ENCODE assay signal across 22 cellular contexts in genomic region chr4:99457270-99457669, GRCh38. TPM values are rescaled to one million over a fixed set of nuclear protein-coding genes. Genes with fewer than 3 reads are reported as not detected.
DNase-seq lines count a peak whose midpoint lies in the region; ATAC-seq, FAIRE-seq and TF ChIP-seq lines count a peak whose summit lies in the region.
"Had no signal": no experiment of that assay in that cellular context is flagged by ENCODE, and none has a peak within 500 bp of the region (broad histone marks: within the 10 kb centered on the region; RNA-seq: fewer than 3 reads in every experiment).

No MANE protein-coding gene starts in this region.

- intact Hi-C loops in HepG2 (cut with micrococcal nuclease; ENCODE audit: unreplicated experiment) (no loop called here), right lobe of liver (cut with DNase I) (no loop called here), GM12878 (cut with micrococcal nuclease; ENCODE audit: unreplicated experiment) (no loop called here), gastrocnemius medialis (cut with DNase I; ENCODE audit: low total_unique reads) (no loop called here)

- POLR2A ChIA-PET in HepG2 (lab: Yijun Ruan, JAX): no interaction called here
- POLR2A ChIA-PET in GM12878 (lab: Charles Lee): no interaction called here

- H3K9me3 ChIP-seq in HepG2 (ENCODE audit: low read length) (peaks cover 10% of the 10 kb centered on the region), right lobe of liver (peaks cover 0 to 6% (median 0%) of the 10 kb centered on the region in 4 donors), GM12878 (replicated peaks; ENCODE audit: control insufficient read depth, insufficient read depth, low read length) (peaks cover 1% of the 10 kb centered on the region; the same call in 2 of the 3 replicates), gastrocnemius medialis (no peaks in the 10 kb centered on the region)
- H3K9me3 ChIP-seq: HAP-1 had no signal

- no peak for TF ChIP-seq EP300 in HepG2 (IDR thresholded peaks at IDR 0.05; ENCODE audit: low read depth in 2 of 2, low read length in 2 of 2)
- TF ChIP-seq EP300 in HepG2 (CRISPR knock-in tag; IDR thresholded peaks at IDR 0.05; ENCODE audit: borderline replicate concordance): no peak
- no peak for TF ChIP-seq EP300 in GM12878 (IDR thresholded peaks at IDR 0.05; ENCODE audit: borderline replicate concordance in 1 of 2, control insufficient read depth in 1 of 2, low read depth in 2 of 2, low read length in 2 of 2)

- RAD21 ChIA-PET in GM12878 (lab: Charles Lee; ENCODE audit: unreplicated experiment): interaction anchor here (0.9 kb wide), 2 partner anchors 45 to 401 kb away, joined by 3 read pairs; no protein-coding TSS in a partner anchor

- H3K79me2 ChIP-seq in HepG2 (ENCODE audit: insufficient read depth, low read length): no peaks in the 10 kb centered on the region
- H3K79me2 ChIP-seq in GM12878 (ENCODE audit: control insufficient read depth, insufficient read depth, low read length): no peaks in the 10 kb centered on the region

- H3K4me3 ChIP-seq in HepG2 (replicated peaks in 1 of 3; ENCODE audit: insufficient read depth in 1 of 3, low read depth in 2 of 3, low read length in 3 of 3): no peak overlapping the region
- no peak overlapping the region for H3K4me3 ChIP-seq in right lobe of liver
- H3K4me3 ChIP-seq in GM12878: no peak overlapping the region
- H3K4me3 ChIP-seq in foreskin fibroblast (ENCODE audit: low read depth in 1 of 2, low read length in 2 of 2): no peak overlapping the region
- no peak overlapping the region for H3K4me3 ChIP-seq in gastrocnemius medialis
- H3K4me3 ChIP-seq: HAP-1, right atrium auricular region had no signal

- ATAC-seq in HepG2 (no peak; the same call in 2 of the 3 replicates), right lobe of liver (no peak), GM12878 (peak; percentile 63; the same call in 2 of the 3 replicates), HG03457 (IDR thresholded peaks at IDR 0.05; ENCODE audit: unreplicated experiment) (no peak), HG03135 (IDR thresholded peaks at IDR 0.05; ENCODE audit: unreplicated experiment) (no peak), gastrocnemius medialis (no peak)
- ATAC-seq: effector memory CD8-positive, alpha-beta T cell; Panc1 had no signal

- CTCF ChIA-PET in HepG2 (lab: Yijun Ruan, JAX; ENCODE audit: low intra/inter-chr PET ratio, low total read pairs): no interaction called here
- CTCF ChIA-PET in GM12878 (lab: Yijun Ruan, JAX): interaction anchor here (0.5 to 2.3 kb wide), 3 partner anchors 43 to 463 kb away, joined by 3 to 7 read pairs (median 5); partner anchors contain the start of gene METAP1

- 70% methylated on average over 4 of the region's 4 CpGs for WGBS in HepG2 (ENCODE audit: low lambda C conversion rate)
- 53% methylated on average over 2 of the region's 4 CpGs for WGBS in right lobe of liver (ENCODE audit: insufficient coverage, low coverage, low lambda C conversion rate, missing lambda C conversion rate)
- 25% methylated on average over 4 of the region's 4 CpGs for WGBS in GM12878 (ENCODE audit: insufficient coverage, insufficient replicate concordance, low lambda C conversion rate, missing lambda C conversion rate)

- H3K27me3 ChIP-seq in HepG2 (ENCODE audit: control insufficient read depth in 1 of 2, insufficient read depth in 2 of 2, low read length in 2 of 2) (no peaks in the 10 kb centered on the region), right lobe of liver (no peaks in the 10 kb centered on the region), GM12878 (replicated peaks in 1 of 2; ENCODE audit: control insufficient read depth in 2 of 2, insufficient read depth in 2 of 2, low read length in 1 of 2) (no peaks in the 10 kb centered on the region), gastrocnemius medialis (no peaks in the 10 kb centered on the region)
- H3K27me3 ChIP-seq: right atrium auricular region had no signal

- DNase-seq in HepG2 (ENCODE audit: low spot score) (no peak), right lobe of liver (no peak), GM12878 (ENCODE audit: low read depth, low spot score) (no peak), foreskin fibroblast (peak in 1 of 2 donors; percentile 29), HPDE6-E6E7 (ENCODE audit: extremely low spot score) (no peak), gastrocnemius medialis (no peak)
- DNase-seq: activated CD4-positive, alpha-beta T cell treated with anti-CD3 and anti-CD28 coated beads, Interleukin-2, amount 10 ng/mL, durations not matched to agents 7 days and 5 days; activated CD8-positive, alpha-beta memory T cell treated with anti-CD3 and anti-CD28 coated beads, Interleukin-2, amount 50 U/mL, for 4 hours; activated gamma-delta T cell treated with Interleukin-2 at 50 U/mL for 16 hours; amygdala; effector memory CD8-positive, alpha-beta T cell; NCI-H1105; NCI-H2081 treated with DMSO at 0.1 percent for 48 hours; NCI-H526 treated with DMSO at 0.1 percent for 48 hours had no signal

- FAIRE-seq in HepG2 (lab: Jason Lieb, UNC) (no peak), GM12878 (lab: Jason Lieb, UNC) (no peak)

- H3K4me1 ChIP-seq in HepG2 (ENCODE audit: insufficient read depth, low read length) (peaks cover 8% of the 10 kb centered on the region), right lobe of liver (peaks cover 0 to 31% (median 11%) of the 10 kb centered on the region in 4 donors), GM12878 (ENCODE audit: control insufficient read depth, insufficient read depth, low read length) (no peaks in the 10 kb centered on the region), gastrocnemius medialis (no peaks in the 10 kb centered on the region)
- H3K4me1 ChIP-seq: HAP-1, right atrium auricular region had no signal

- no peak overlapping the region for H3K27ac ChIP-seq in HepG2 (ENCODE audit: extremely low read length, insufficient read depth, low read length)
- no peak overlapping the region for H3K27ac ChIP-seq in right lobe of liver
- no peak overlapping the region for H3K27ac ChIP-seq in GM12878 (ENCODE audit: control insufficient read depth, insufficient read depth)
- H3K27ac ChIP-seq in gastrocnemius medialis: no peak overlapping the region
- H3K27ac ChIP-seq: right atrium auricular region had no signal

- in situ Hi-C loops in HepG2 (cut with HindIII; ENCODE audit: extremely low pct_ligation_motif_present, low pct_unique_long_range_greater_than_20kb): loop anchor here (25.0 kb wide), 1 partner anchor 995 kb away; no protein-coding TSS in a partner anchor
- in situ Hi-C loops in GM12878 (cut with MboI): no loop called here
- in situ Hi-C loops in gastrocnemius medialis (cut with MboI; ENCODE audit: low sequenced_read_pairs in 4 of 4): loop anchor here in 2 of 4 donors (25.0 kb wide), 1 partner anchor 995 kb away; no protein-coding TSS in a partner anchor

- SMC1A ChIA-PET in GM12878 (lab: Charles Lee; ENCODE audit: uncharacterized antibody, unreplicated experiment): no interaction called here

- H3K9ac ChIP-seq in HepG2 (ENCODE audit: insufficient read depth, low read depth, low read length): no peak overlapping the region
- no peak overlapping the region for H3K9ac ChIP-seq in GM12878 (ENCODE audit: control insufficient read depth, insufficient read depth, low read length)

- H4K20me1 ChIP-seq in HepG2 (ENCODE audit: insufficient read depth, low read length) (no peaks in the 10 kb centered on the region), GM12878 (ENCODE audit: control insufficient read depth, insufficient read depth) (no peaks in the 10 kb centered on the region)

- peak; percentile 13; the same call in 1 of the 2 replicates for TF ChIP-seq CTCF in HepG2 (CRISPR knock-in tag; IDR thresholded peaks at IDR 0.05)
- TF ChIP-seq CTCF in right lobe of liver (IDR thresholded peaks at IDR 0.05): no peak
- no peak; a peak in 1 of 6 replicates for TF ChIP-seq CTCF in GM12878 (IDR thresholded peaks at IDR 0.05 in 2 of 3, conservative IDR thresholded peaks at IDR 0.05 in 1 of 3; ENCODE audit: control insufficient read depth in 2 of 3, extremely low read depth in 1 of 3, insufficient read depth in 1 of 3, low read depth in 3 of 3, low read length in 3 of 3)
- peak; percentile 21 for TF ChIP-seq CTCF in foreskin fibroblast (IDR thresholded peaks at IDR 0.05; ENCODE audit: low read depth, low read length)
- TF ChIP-seq CTCF in gastrocnemius medialis (IDR thresholded peaks at IDR 0.05 in 4 of 5, conservative IDR thresholded peaks at IDR 0.05 in 1 of 5): no peak

- H3K36me3 ChIP-seq in HepG2 (replicated peaks in 1 of 2; ENCODE audit: control insufficient read depth in 1 of 2, insufficient read depth in 2 of 2, low read length in 2 of 2): no peaks in the 10 kb centered on the region
- H3K36me3 ChIP-seq in right lobe of liver: no peaks in the 10 kb centered on the region
- no peaks in the 10 kb centered on the region for H3K36me3 ChIP-seq in GM12878 (ENCODE audit: control insufficient read depth in 2 of 2, insufficient read depth in 2 of 2, low read length in 1 of 2)
- H3K36me3 ChIP-seq in gastrocnemius medialis: no peaks in the 10 kb centered on the region
- H3K36me3 ChIP-seq: HAP-1, right atrium auricular region had no signal

- no TSS peak for BruUV-seq in HepG2 (replicated peaks; lab: Mats Ljungman, UMichigan)
- BruUV-seq in GM12878 (replicated peaks; lab: Mats Ljungman, UMichigan): no TSS peak

- H3K4me2 ChIP-seq in HepG2 (ENCODE audit: low read depth, low read length): no peak overlapping the region
- no peak overlapping the region for H3K4me2 ChIP-seq in GM12878 (ENCODE audit: control insufficient read depth, insufficient read depth)

- no peak for TF ChIP-seq POLR2A in HepG2 (IDR thresholded peaks at IDR 0.05; ENCODE audit: insufficient read depth in 1 of 2, low read depth in 2 of 2, low read length in 2 of 2)
- no peak for TF ChIP-seq POLR2A in right lobe of liver (IDR thresholded peaks at IDR 0.05)
- no peak for TF ChIP-seq POLR2A in GM12878 (IDR thresholded peaks at IDR 0.05; ENCODE audit: low read depth, low read length)
- no peak for TF ChIP-seq POLR2A in gastrocnemius medialis (IDR thresholded peaks at IDR 0.05)

- H2AFZ ChIP-seq in HepG2 (ENCODE audit: low read length) (no peak overlapping the region), GM12878 (ENCODE audit: control insufficient read depth, low read depth, low read length) (no peak overlapping the region)

- TF ChIP-seq RAD21 in HepG2 (CRISPR knock-in tag; IDR thresholded peaks at IDR 0.05) (no peak), GM12878 (IDR thresholded peaks at IDR 0.05; ENCODE audit: insufficient read depth, low read depth, low read length) (no peak)

RNA-seq across cellular contexts. Expression of gene ADH7, which starts 22.1 kb away (rescaled TPM):
- not detected in 2 replicates for total RNA-seq in HepG2 (2016; rRNA removed; fragmentation: Illumina TruSeq; extraction: Trizol)
- not detected in 2 replicates for total RNA-seq in HepG2 (2016; cell fraction: cytosol; rRNA removed; fragmentation: Illumina TruSeq; extraction: Trizol; ENCODE audit: low read depth)
- not detected in 2 replicates for total RNA-seq in HepG2 (2016; cell fraction: insoluble cytoplasmic fraction; rRNA removed; fragmentation: Illumina TruSeq; extraction: Trizol)
- not detected in 2 replicates for total RNA-seq in HepG2 (2016; cell fraction: membrane; rRNA removed; fragmentation: Illumina TruSeq; extraction: Trizol)
- total RNA-seq in HepG2 (2016; cell fraction: nucleus; rRNA removed; fragmentation: Illumina TruSeq; extraction: Trizol): not detected in 2 replicates
- polyA plus RNA-seq in HepG2 (2011; rRNA removed): not detected in 2 replicates
- not detected in 2 replicates for polyA plus RNA-seq in HepG2 (2011; cell fraction: cytosol; rRNA removed)
- polyA plus RNA-seq in HepG2 (2011; cell fraction: nucleus; rRNA removed): not detected in 2 replicates
- not detected in 2 replicates for polyA plus RNA-seq in HepG2 (2012)
- polyA plus RNA-seq in HepG2 (2016; cell fraction: cytosol; fragmentation: Illumina TruSeq; extraction: Trizol; ENCODE audit: low read depth): not detected in 2 replicates
- polyA plus RNA-seq in HepG2 (2016; cell fraction: insoluble cytoplasmic fraction; fragmentation: Illumina TruSeq; extraction: Trizol; ENCODE audit: low read depth): not detected in 2 replicates
- polyA plus RNA-seq in HepG2 (2016; cell fraction: membrane; fragmentation: Illumina TruSeq; extraction: Trizol; ENCODE audit: low read depth): not detected in 2 replicates
- not detected in 2 replicates for polyA plus RNA-seq in HepG2 (2016; cell fraction: nucleus; fragmentation: Illumina TruSeq; extraction: Trizol; ENCODE audit: insufficient read depth, low read depth)
- polyA minus RNA-seq in HepG2 (2011; rRNA and poly(A)+ RNA removed; ENCODE audit: low replicate concordance): not detected in 2 replicates
- polyA minus RNA-seq in HepG2 (2011; cell fraction: cytosol; rRNA and poly(A)+ RNA removed): not detected in 2 replicates
- not detected in 2 replicates for polyA minus RNA-seq in HepG2 (2011; cell fraction: nucleus; rRNA and poly(A)+ RNA removed)
- total RNA-seq in right lobe of liver: under 1 TPM in 1 of 6 experiments, not detected in 5; 0.42 TPM
- total RNA-seq in GM12878 (2013; cell fraction: nucleolus; rRNA removed): not detected in 2 replicates
- total RNA-seq in GM12878 (2014; rRNA removed): not detected in 2 replicates
- total RNA-seq in GM12878 (2014; rRNA removed; fragmentation: Illumina TruSeq; extraction: Trizol): not detected in 2 replicates
- not detected in 2 replicates for total RNA-seq in GM12878 (2021)
- polyA plus RNA-seq in GM12878 (2011; ENCODE audit: low read depth): not detected
- not detected in 2 replicates for polyA plus RNA-seq in GM12878 (2011; rRNA removed)
- polyA plus RNA-seq in GM12878 (2011; cell fraction: cytosol; rRNA removed): not detected in 2 replicates
- polyA plus RNA-seq in GM12878 (2011; cell fraction: nucleus; rRNA removed): not detected in 2 replicates
- not detected in 2 replicates for polyA plus RNA-seq in GM12878 (2012)
- not detected in 2 replicates for polyA plus RNA-seq in GM12878 (2014; fragmentation: Illumina TruSeq; extraction: Trizol)
- not detected for polyA plus RNA-seq in GM12878 (2014; fragmentation: Nextera tagmentation; extraction: Ambion mirVana)
- not detected in 2 replicates for polyA plus RNA-seq in GM12878 (2014; rRNA removed)
- polyA plus RNA-seq in GM12878 (2016; fragmentation: Nextera tagmentation; extraction: Ambion mirVana): not detected
- not detected in 2 replicates for polyA minus RNA-seq in GM12878 (2011; rRNA and poly(A)+ RNA removed)
- not detected in 2 replicates for polyA minus RNA-seq in GM12878 (2011; cell fraction: cytosol; rRNA and poly(A)+ RNA removed)
- not detected in 2 replicates for polyA minus RNA-seq in GM12878 (2011; cell fraction: nucleus; rRNA and poly(A)+ RNA removed)
- not detected for total RNA-seq in gastrocnemius medialis
- total RNA-seq: activated CD4-positive, alpha-beta T cell treated with anti-CD3 and anti-CD28 coated beads, Interleukin-2, amount 10 ng/mL, durations not matched to agents 7 days and 5 days; Daoy; HT1080; mononuclear cell; right atrium auricular region had no signal

RNA-seq across cellular contexts. Expression of gene C4orf17, which starts 53.6 kb away (rescaled TPM):
- total RNA-seq in HepG2 (2016; rRNA removed; fragmentation: Illumina TruSeq; extraction: Trizol) (not detected in 2 replicates), right lobe of liver (not detected), GM12878 (2014; rRNA removed) (not detected in 2 replicates), GM12878 (2014; rRNA removed; fragmentation: Illumina TruSeq; extraction: Trizol) (not detected in 2 replicates), GM12878 (2021) (not detected in 2 replicates), gastrocnemius medialis (not detected)
- total RNA-seq in HepG2 (2016; cell fraction: cytosol; rRNA removed; fragmentation: Illumina TruSeq; extraction: Trizol; ENCODE audit: low read depth): not detected in 2 replicates
- not detected in 2 replicates for total RNA-seq in HepG2 (2016; cell fraction: insoluble cytoplasmic fraction; rRNA removed; fragmentation: Illumina TruSeq; extraction: Trizol)
- not detected in 2 replicates for total RNA-seq in HepG2 (2016; cell fraction: membrane; rRNA removed; fragmentation: Illumina TruSeq; extraction: Trizol)
- not detected in 2 replicates for total RNA-seq in HepG2 (2016; cell fraction: nucleus; rRNA removed; fragmentation: Illumina TruSeq; extraction: Trizol)
- polyA plus RNA-seq in HepG2 (2011; rRNA removed) (not detected in 2 replicates), GM12878 (2011; rRNA removed) (not detected in 2 replicates), GM12878 (2014; fragmentation: Illumina TruSeq; extraction: Trizol) (not detected in 2 replicates), GM12878 (2014; fragmentation: Nextera tagmentation; extraction: Ambion mirVana) (not detected), GM12878 (2014; rRNA removed) (not detected in 2 replicates), GM12878 (2016; fragmentation: Nextera tagmentation; extraction: Ambion mirVana) (not detected)
- polyA plus RNA-seq in HepG2 (2011; cell fraction: cytosol; rRNA removed): not detected in 2 replicates
- not detected in 2 replicates for polyA plus RNA-seq in HepG2 (2011; cell fraction: nucleus; rRNA removed)
- not detected in 2 replicates for polyA plus RNA-seq in HepG2 (2012)
- polyA plus RNA-seq in HepG2 (2016; cell fraction: cytosol; fragmentation: Illumina TruSeq; extraction: Trizol; ENCODE audit: low read depth): not detected in 2 replicates
- polyA plus RNA-seq in HepG2 (2016; cell fraction: insoluble cytoplasmic fraction; fragmentation: Illumina TruSeq; extraction: Trizol; ENCODE audit: low read depth): not detected in 2 replicates
- polyA plus RNA-seq in HepG2 (2016; cell fraction: membrane; fragmentation: Illumina TruSeq; extraction: Trizol; ENCODE audit: low read depth): not detected in 2 replicates
- not detected in 2 replicates for polyA plus RNA-seq in HepG2 (2016; cell fraction: nucleus; fragmentation: Illumina TruSeq; extraction: Trizol; ENCODE audit: insufficient read depth, low read depth)
- polyA minus RNA-seq in HepG2 (2011; rRNA and poly(A)+ RNA removed; ENCODE audit: low replicate concordance): not detected in 2 replicates
- polyA minus RNA-seq in HepG2 (2011; cell fraction: cytosol; rRNA and poly(A)+ RNA removed): not detected in 2 replicates
- polyA minus RNA-seq in HepG2 (2011; cell fraction: nucleus; rRNA and poly(A)+ RNA removed): not detected in 2 replicates
- not detected in 2 replicates for total RNA-seq in GM12878 (2013; cell fraction: nucleolus; rRNA removed)
- polyA plus RNA-seq in GM12878 (2011; ENCODE audit: low read depth): not detected
- polyA plus RNA-seq in GM12878 (2011; cell fraction: cytosol; rRNA removed): not detected in 2 replicates
- polyA plus RNA-seq in GM12878 (2011; cell fraction: nucleus; rRNA removed): not detected in 2 replicates
- not detected in 2 replicates for polyA plus RNA-seq in GM12878 (2012)
- polyA minus RNA-seq in GM12878 (2011; rRNA and poly(A)+ RNA removed): not detected in 2 replicates
- not detected in 2 replicates for polyA minus RNA-seq in GM12878 (2011; cell fraction: cytosol; rRNA and poly(A)+ RNA removed)
- polyA minus RNA-seq in GM12878 (2011; cell fraction: nucleus; rRNA and poly(A)+ RNA removed): not detected in 2 replicates
- total RNA-seq: activated CD4-positive, alpha-beta T cell treated with anti-CD3 and anti-CD28 coated beads, Interleukin-2, amount 10 ng/mL, durations not matched to agents 7 days and 5 days; Daoy; HT1080; mononuclear cell; right atrium auricular region had no signal

Comparison
In these comparisons a context has a peak if more than half of its experiments do, and no peak if none do; other contexts are left out.
1. CTCF ChIP-seq: peak in HepG2 (single experiment) and foreskin fibroblast (single experiment); none in right lobe of liver (0 of 4), GM12878 (0 of 3) and gastrocnemius medialis (0 of 5).
2. Of the 75 proteins assayed by ChIP-seq in both HepG2 and GM12878: peak only in HepG2: CTCF; only in GM12878: none; in both: none; in neither: 74.